In the genomic region with DNA sequence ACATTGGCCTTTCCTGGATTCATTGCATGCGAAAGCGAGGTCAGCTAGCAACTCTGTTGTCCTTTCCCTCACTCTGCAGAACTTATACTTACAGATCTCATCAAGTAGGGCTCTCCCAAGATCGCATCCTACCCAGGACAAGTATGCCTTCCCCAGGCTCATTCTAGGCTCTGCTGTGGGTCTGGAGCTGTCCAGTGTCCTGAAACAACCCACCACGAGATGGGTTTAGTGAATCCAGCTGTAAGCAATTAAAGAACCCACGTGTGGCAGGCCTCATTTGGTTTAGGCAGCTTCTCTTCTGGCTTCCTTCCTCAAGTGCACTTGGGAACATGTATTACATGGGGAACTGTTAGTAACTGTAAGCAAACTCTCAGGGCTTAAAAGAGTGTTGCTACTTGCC, we compare ENCODE assay signal across 1 cellular context.
TF ChIP-seq lines count a peak whose summit lies in the region.

No MANE protein-coding gene starts in this region.

TF ChIP-seq in H1, 55 proteins besides CTCF, POLR2A, EP300 and RAD21:
- TF ChIP-seq SIN3A (conservative IDR thresholded peaks at IDR 0.05 in 1 of 2, IDR thresholded peaks at IDR 0.05 in 1 of 2; ENCODE audit: low read depth in 1 of 2, low read length in 2 of 2) (peak; percentile 48 to 57; a peak in 1 of 4 replicates), HDAC2 (IDR thresholded peaks at IDR 0.05; ENCODE audit: borderline replicate concordance in 1 of 2, low read depth in 2 of 2, low read length in 2 of 2) (0 out of 4 replicates have a peak, but pooled peaks of 1 of the 2 experiments have one; percentile 36)
- TF ChIP-seq, protein P1, sequence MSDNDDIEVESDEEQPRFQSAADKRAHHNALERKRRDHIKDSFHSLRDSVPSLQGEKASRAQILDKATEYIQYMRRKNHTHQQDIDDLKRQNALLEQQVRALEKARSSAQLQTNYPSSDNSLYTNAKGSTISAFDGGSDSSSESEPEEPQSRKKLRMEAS (IDR thresholded peaks at IDR 0.05), result 0 out of 2 replicates have a peak, but pooled peaks have one; percentile 23
- TF ChIP-seq, protein P2, sequence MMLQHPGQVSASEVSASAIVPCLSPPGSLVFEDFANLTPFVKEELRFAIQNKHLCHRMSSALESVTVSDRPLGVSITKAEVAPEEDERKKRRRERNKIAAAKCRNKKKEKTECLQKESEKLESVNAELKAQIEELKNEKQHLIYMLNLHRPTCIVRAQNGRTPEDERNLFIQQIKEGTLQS (IDR thresholded peaks at IDR 0.05; ENCODE audit: insufficient read depth, low read depth, low read length), result no peak
